Comparison of ENCODE assay signal across 13 cellular contexts in genomic region chr14:105483300-105484068, GRCh38. TPM values are rescaled to one million over a fixed set of nuclear protein-coding genes. Genes with fewer than 3 reads are reported as not detected.
A peak's percentile ranks its signal among the peaks of the same experiment; 100 is the strongest.
DNase-seq lines count a peak whose midpoint lies in the region; ATAC-seq and TF ChIP-seq lines count a peak whose summit lies in the region.
"Had no signal": no experiment of that assay in that cellular context is flagged by ENCODE, and none has a peak within 500 bp of the region (broad histone marks: within the 10 kb centered on the region; RNA-seq: fewer than 3 reads in every experiment).

No MANE protein-coding gene starts in this region.

- H3K9me3 ChIP-seq in BLaER1 (no peaks in the 10 kb centered on the region), esophagus muscularis mucosa (no peaks in the 10 kb centered on the region)

- no peak for TF ChIP-seq POLR2A in esophagus muscularis mucosa (IDR thresholded peaks at IDR 0.05; ENCODE audit: low read depth)
- TF ChIP-seq POLR2A in GM18505 (IDR thresholded peaks at IDR 0.05; ENCODE audit: borderline replicate concordance, extremely low read depth, insufficient read depth, insufficient read length), result no peak

- TF ChIP-seq CTCF in KMS-11 (conservative IDR thresholded peaks at IDR 0.05; ENCODE audit: low read depth, low read length) (no peak), esophagus muscularis mucosa (IDR thresholded peaks at IDR 0.05) (no peak)

- H3K4me3 ChIP-seq in BLaER1, result peak overlapping the region; percentile 63; the same call in 1 of the 2 replicates
- H3K4me3 ChIP-seq in KMS-11 (IDR thresholded peaks at IDR 0.05; ENCODE audit: insufficient read depth, low read depth, low read length), result no peak overlapping the region
- no peak overlapping the region for H3K4me3 ChIP-seq in esophagus muscularis mucosa

- intact Hi-C loops in esophagus muscularis mucosa (cut with DNase I), result no loop called here
- intact Hi-C loops in posterior vena cava (cut with DNase I), result no loop called here

- peak overlapping the region; percentile 61; the same call in 1 of the 2 replicates for H3K9ac ChIP-seq in BLaER1
- H3K9ac ChIP-seq in KMS-11, result peak overlapping the region; percentile 100; the same call in 1 of the 2 replicates

- no peak for TF ChIP-seq EP300 in esophagus muscularis mucosa (IDR thresholded peaks at IDR 0.05)

- H3K4me1 ChIP-seq in BLaER1 (peaks cover 89% of the 10 kb centered on the region), KMS-11 (ENCODE audit: low read depth, poor library complexity, severe bottlenecking) (peaks cover 30% of the 10 kb centered on the region), esophagus muscularis mucosa (peaks cover 85 to 100% (median 100%) of the 10 kb centered on the region in 4 donors)

- H3K79me2 ChIP-seq in KMS-11 (ENCODE audit: insufficient read depth, low read depth), result peaks cover 13% of the 10 kb centered on the region; the same call in 1 of the 2 replicates

- H2AFZ ChIP-seq in KMS-11 (ENCODE audit: low read depth), result no peak overlapping the region

- DNase-seq in esophagus muscularis mucosa (ENCODE audit: extremely low spot score) (no peak), posterior vena cava (ENCODE audit: low spot score) (peak; percentile 80), AG08395 (ENCODE audit: low spot score) (no peak), globus pallidus (ENCODE audit: low spot score) (no peak)
- DNase-seq: activated CD8-positive, alpha-beta memory T cell treated with anti-CD3 and anti-CD28 coated beads, Interleukin-2, amount 10 ng/mL, durations not matched to agents 7 days and 5 days; cerebellar nuclear complex; H7; NCI-H2081 treated with DMSO at 0.1 percent for 48 hours; posterior cingulate gyrus had no signal

- H3K4me2 ChIP-seq in BLaER1 (peak overlapping the region; percentile 99), KMS-11 (no peak overlapping the region)

- H3K36me3 ChIP-seq in BLaER1 (no peaks in the 10 kb centered on the region; the same call in 1 of the 2 replicates), KMS-11 (ENCODE audit: insufficient read depth) (no peaks in the 10 kb centered on the region), esophagus muscularis mucosa (peaks cover 3 to 22% (median 16%) of the 10 kb centered on the region in 4 donors)

- H3K27me3 ChIP-seq in BLaER1 (peaks cover 59% of the 10 kb centered on the region), KMS-11 (ENCODE audit: insufficient read depth, low read depth) (peaks cover 20% of the 10 kb centered on the region), esophagus muscularis mucosa (peaks cover 0 to 17% (median 0%) of the 10 kb centered on the region in 4 donors)

- peaks cover 42% of the 10 kb centered on the region for H4K20me1 ChIP-seq in BLaER1
- H4K20me1 ChIP-seq in KMS-11 (ENCODE audit: insufficient read depth), result no peaks in the 10 kb centered on the region

- 68% methylated on average over 9 of the region's 18 CpGs for WGBS in esophagus muscularis mucosa

- H3K27ac ChIP-seq in BLaER1 (peak overlapping the region; percentile 80; the same call in 1 of the 2 replicates), KMS-11 (no peak overlapping the region), esophagus muscularis mucosa (replicated peaks in 1 of 4) (peak overlapping the region; percentile 93 to 99 (median 96))

- ATAC-seq in GM18505 (IDR thresholded peaks at IDR 0.05; ENCODE audit: unreplicated experiment) (no peak), HG03097 (IDR thresholded peaks at IDR 0.05; ENCODE audit: low FRiP score, unreplicated experiment) (no peak)
- ATAC-seq: activated CD8-positive, alpha-beta memory T cell treated with anti-CD3 and anti-CD28 coated beads, Interleukin-2, amount 10 ng/mL, durations not matched to agents 7 days and 5 days had no signal

RNA-seq across cellular contexts. Expression of gene CRIP1, which starts 3.2 kb away (rescaled TPM):
- total RNA-seq in esophagus muscularis mucosa (100 to 1,000 TPM in 1 of 4 donors, 10 to 100 TPM in 3; 34.0 to 110 (median 54.6) TPM), posterior vena cava (100 to 1,000 TPM; 122 to 285 TPM)

RNA-seq across cellular contexts. Expression of gene TEDC1, which starts 7.6 kb away (rescaled TPM):
- total RNA-seq in esophagus muscularis mucosa (1 to 10 TPM; 3.8 to 6.6 (median 4.7) TPM), posterior vena cava (10 to 100 TPM in 1 of 2 donors, 1 to 10 TPM in 1; 7.9 to 15.4 TPM)

RNA-seq across cellular contexts. Expression of gene CRIP2, which starts 8.9 kb away (rescaled TPM):
- total RNA-seq in esophagus muscularis mucosa (100 to 1,000 TPM; 283 to 578 (median 392) TPM), posterior vena cava (100 to 1,000 TPM; 187 to 199 TPM)

RNA-seq across cellular contexts. Expression of gene TMEM121, which starts 42.9 kb away (rescaled TPM):
- total RNA-seq in esophagus muscularis mucosa (10 to 100 TPM in 1 of 4 donors, 1 to 10 TPM in 3; 2.9 to 13.0 (median 5.4) TPM), posterior vena cava (1 to 10 TPM; 1.9 to 2.2 TPM)
